ENCODE assay signal across 11 cellular contexts in genomic region chr6:52724041-52724405, GRCh38. TPM values are rescaled to one million over a fixed set of nuclear protein-coding genes. Genes with fewer than 3 reads are reported as not detected.
A peak's percentile ranks its signal among the peaks of the same experiment; 100 is the strongest.
DNase-seq lines count a peak whose midpoint lies in the region; ATAC-seq and TF ChIP-seq lines count a peak whose summit lies in the region.
"Had no signal": no experiment of that assay in that cellular context is flagged by ENCODE, and none has a peak within 500 bp of the region (broad histone marks: within the 10 kb centered on the region; RNA-seq: fewer than 3 reads in every experiment).

No MANE protein-coding gene starts in this region.

- no peak for TF ChIP-seq CTCF in omental fat pad (IDR thresholded peaks at IDR 0.05)
- TF ChIP-seq CTCF in endodermal cell (conservative IDR thresholded peaks at IDR 0.05), result no peak
- TF ChIP-seq CTCF in GM13977 (IDR thresholded peaks at IDR 0.05; ENCODE audit: extremely low read depth, insufficient read depth, missing control alignments), result no peak

- H3K4me1 ChIP-seq in endodermal cell (ENCODE audit: control insufficient read depth, insufficient read depth, low read length), result peaks cover 15% of the 10 kb centered on the region

- H3K4me3 ChIP-seq in MG63, result no peak overlapping the region
- no peak overlapping the region for H3K4me3 ChIP-seq in endodermal cell (ENCODE audit: low read length)
- H3K4me3 ChIP-seq: thyroid gland had no signal

- in situ Hi-C loops in GM13977 (cut with MboI; ENCODE audit: low pct_unique_long_range_greater_than_20kb, low sequenced_read_pairs, unreplicated experiment), result no loop called here

- WGBS in endodermal cell (ENCODE audit: insufficient coverage in 1 of 2, insufficient read length in 1 of 2), 2 experiments, result 86 to 87% methylated on average over 2 of the region's 2 CpGs

- H3K9me3 ChIP-seq in MG63 (peaks cover 3% of the 10 kb centered on the region; the same call in 1 of the 2 replicates), endodermal cell (ENCODE audit: control insufficient read depth, low read length) (no peaks in the 10 kb centered on the region)
- H3K9me3 ChIP-seq: thyroid gland had no signal

- no peaks in the 10 kb centered on the region for H3K27me3 ChIP-seq in MG63
- H3K27me3 ChIP-seq in endodermal cell (ENCODE audit: control insufficient read depth, insufficient read depth, low read length, poor library complexity, severe bottlenecking), result no peaks in the 10 kb centered on the region
- H3K27me3 ChIP-seq: thyroid gland had no signal

- H3K9me3 Mint-ChIP-seq in endodermal cell, result peaks cover 4% of the 10 kb centered on the region
- H3K9me3 Mint-ChIP-seq: activated B cell treated with CpG ODN at 0.5 μM for 24 hours had no signal

- no peaks in the 10 kb centered on the region for H3K36me3 Mint-ChIP-seq in endodermal cell (ENCODE audit: low read depth)

- DNase-seq in AG08396 (ENCODE audit: low spot score) (peak; percentile 35), MG63 (peak; percentile 91), fibroblast of gingiva (ENCODE audit: low read depth) (peak; percentile 81), omental fat pad (ENCODE audit: low spot score) (no peak), endodermal cell (no peak), GM13977 (ENCODE audit: low spot score) (no peak), SIG-M5 (lab: John Stamatoyannopoulos, UW) (no peak)
- DNase-seq in activated CD4-positive, alpha-beta T cell treated with anti-CD3 and anti-CD28 coated beads for 48 hours, result no peak
- DNase-seq: cortex of kidney had no signal

- H3K4me3 Mint-ChIP-seq in endodermal cell, result no peak overlapping the region
- H3K4me3 Mint-ChIP-seq: activated B cell treated with CpG ODN at 0.5 μM for 24 hours had no signal

- H3K27me3 Mint-ChIP-seq in endodermal cell (ENCODE audit: insufficient read depth), result no peaks in the 10 kb centered on the region
- H3K27me3 Mint-ChIP-seq: activated B cell treated with CpG ODN at 0.5 μM for 24 hours had no signal

- no peak overlapping the region for H3K27ac Mint-ChIP-seq in endodermal cell
- H3K27ac Mint-ChIP-seq: activated B cell treated with CpG ODN at 0.5 μM for 24 hours had no signal

- no peak overlapping the region for H3K9ac ChIP-seq in endodermal cell (ENCODE audit: extremely low read depth, low read length, poor library complexity, severe bottlenecking)

- H3K36me3 ChIP-seq in MG63 (no peaks in the 10 kb centered on the region), endodermal cell (ENCODE audit: control insufficient read depth, insufficient read depth, low read length) (no peaks in the 10 kb centered on the region)
- H3K36me3 ChIP-seq: thyroid gland had no signal

- ATAC-seq in omental fat pad (ENCODE audit: low FRiP score), result peak; percentile 65

- peaks cover 30% of the 10 kb centered on the region for H3K4me1 Mint-ChIP-seq in endodermal cell

- H3K27ac ChIP-seq in endodermal cell (ENCODE audit: low read depth, low read length), result no peak overlapping the region

RNA-seq across cellular contexts. Expression of gene GSTA2, which starts 39.3 kb away (rescaled TPM):
- total RNA-seq in MG63 (2014; rRNA removed; shearing (Covaris generic); ENCODE audit: low replicate concordance), result 0.63 TPM in 1 of 2 replicates, not detected in the other
- total RNA-seq in omental fat pad (not detected), endodermal cell (1 to 10 TPM; 1.6 to 5.0 TPM)
- polyA plus RNA-seq in endodermal cell (2013, experiment 1 of 2), result 1.8 TPM
- 0.79 TPM for polyA plus RNA-seq in endodermal cell (2013, experiment 2 of 2)
- total RNA-seq: activated B cell treated with CpG ODN at 0.5 μM for 24 hours had no signal

RNA-seq across cellular contexts. Expression of gene TMEM14A, which starts 53.1 kb away (rescaled TPM):
- 279 and 387 TPM in 2 replicates for total RNA-seq in MG63 (2014; rRNA removed; shearing (Covaris generic); ENCODE audit: low replicate concordance)
- total RNA-seq in omental fat pad (10 to 100 TPM; 22.3 to 46.6 (median 26.7) TPM), endodermal cell (10 to 100 TPM in 1 of 2 donors, 1 to 10 TPM in 1; 9.2 to 12.6 TPM)
- polyA plus RNA-seq in endodermal cell (2013, experiment 1 of 2), result 32.7 TPM
- 30.0 TPM for polyA plus RNA-seq in endodermal cell (2013, experiment 2 of 2)

Comparison
In these comparisons a context has a peak if more than half of its experiments do, and no peak if none do; other contexts are left out.
1. DNase-seq: peak in AG08396 (single experiment), MG63 (single experiment) and fibroblast of gingiva (single experiment); none in omental fat pad (single experiment), endodermal cell (single experiment), GM13977 (single experiment), SIG-M5 (single experiment) and activated CD4-positive, alpha-beta T cell treated with anti-CD3 and anti-CD28 coated beads for 48 hours (single experiment).